ENCODE assay signal across 12 cellular contexts in the genomic region with DNA sequence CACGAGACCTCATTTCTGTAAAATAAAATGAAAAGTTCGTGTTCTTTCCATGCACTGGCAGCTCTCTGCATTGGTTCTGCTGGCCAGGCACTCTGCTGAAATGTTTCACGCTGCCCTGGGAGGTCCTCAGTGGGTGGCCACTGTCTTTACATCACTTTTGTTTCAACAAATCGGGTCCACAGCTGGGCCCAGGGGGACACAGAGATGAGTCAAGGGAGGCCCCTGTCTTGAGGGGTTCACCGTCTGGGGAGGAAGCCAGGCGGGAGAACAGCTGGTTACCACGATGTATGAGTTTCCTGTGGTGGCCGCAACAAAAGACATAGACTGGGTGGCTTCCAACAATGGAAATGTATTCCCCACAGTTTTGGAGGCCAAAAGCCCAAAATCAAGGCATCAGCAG. TPM values are rescaled to one million over a fixed set of nuclear protein-coding genes. Genes with fewer than 3 reads are reported as not detected.
DNase-seq lines count a peak whose midpoint lies in the region; TF ChIP-seq lines count a peak whose summit lies in the region.
"Had no signal": no experiment of that assay in that cellular context is flagged by ENCODE, and none has a peak within 500 bp of the region (broad histone marks: within the 10 kb centered on the region; RNA-seq: fewer than 3 reads in every experiment).

No MANE protein-coding gene starts in this region.

- H3K27ac ChIP-seq in BLaER1 (no peak overlapping the region), testis (no peak overlapping the region)
- H3K27ac ChIP-seq: epithelial cell of prostate had no signal

- no peaks in the 10 kb centered on the region for H4K20me1 ChIP-seq in BLaER1

- H3K4me1 ChIP-seq in BLaER1 (peaks cover 91% of the 10 kb centered on the region), testis (peaks cover 42% of the 10 kb centered on the region)

- intact Hi-C loops in testis (cut with DNase I; ENCODE audit: low total_unique reads): no loop called here

- WGBS in testis, 2 donors: 65 to 73% methylated on average over 8 of the region's 8 CpGs

- H3K9ac ChIP-seq in BLaER1: no peak overlapping the region

- no peaks in the 10 kb centered on the region for H3K36me3 ChIP-seq in BLaER1
- no peaks in the 10 kb centered on the region for H3K36me3 ChIP-seq in testis (ENCODE audit: low read depth, missing control alignments)

- H3K9me3 ChIP-seq in BLaER1: peaks cover 8% of the 10 kb centered on the region; the same call in 1 of the 2 replicates
- no peaks in the 10 kb centered on the region for H3K9me3 ChIP-seq in testis

- DNase-seq in D341Med (ENCODE audit: low spot score): peak; percentile 22
- peak; percentile 25 for DNase-seq in UCSD-AML1 (lab: John Stamatoyannopoulos, UW; ENCODE audit: unreplicated experiment)
- DNase-seq in fibroblast of peridontal ligament (ENCODE audit: extremely low read depth): peak; percentile 24
- DNase-seq in GM19238 (ENCODE audit: insufficient read length, low spot score): no peak
- DNase-seq in GM10266 (ENCODE audit: extremely low spot score): no peak
- DNase-seq in testis: no peak
- DNase-seq: activated CD4-positive, alpha-beta T cell treated with anti-CD3 and anti-CD28 coated beads, Interleukin-2, amount 50 U/mL, for 48 hours; cerebellar nuclear complex; NCI-H187 treated with DMSO at 0.1 percent for 48 hours; NCI-H526 had no signal

- H3K4me3 ChIP-seq in BLaER1 (no peak overlapping the region), testis (no peak overlapping the region)

- H3K27me3 ChIP-seq in BLaER1 (peaks cover 9% of the 10 kb centered on the region; the same call in 1 of the 2 replicates), testis (no peaks in the 10 kb centered on the region)

- H3K4me2 ChIP-seq in BLaER1: peak overlapping the region; percentile 61

- no peak for TF ChIP-seq POLR2A in testis (IDR thresholded peaks at IDR 0.05)

- TF ChIP-seq CTCF in GM10266 (IDR thresholded peaks at IDR 0.05; ENCODE audit: control insufficient read depth, insufficient read depth, low read depth, missing control alignments): no peak
- TF ChIP-seq CTCF in testis (IDR thresholded peaks at IDR 0.05): no peak

RNA-seq across cellular contexts. Expression of a gene that starts 5.2 kb away (rescaled TPM):
- 10 to 100 TPM; 42.4 to 74.9 TPM for total RNA-seq in testis
- polyA plus RNA-seq in testis (ENCODE audit: insufficient read depth, low read depth, low replicate concordance): 40.2 TPM

Comparison
In these comparisons a context has a peak if more than half of its experiments do, and no peak if none do; other contexts are left out.
1. DNase-seq: peak in D341Med (single experiment), UCSD-AML1 (single experiment) and fibroblast of peridontal ligament (single experiment); none in GM19238 (single experiment), GM10266 (single experiment) and testis (single experiment).